ENCODE assay signal across 38 cellular contexts in genomic region chr17:29242790-29243189, GRCh38. TPM values are rescaled to one million over a fixed set of nuclear protein-coding genes. Genes with fewer than 3 reads are reported as not detected.
"Had no signal": no experiment of that assay in that cellular context is flagged by ENCODE, and none has a peak within 500 bp of the region (broad histone marks: within the 10 kb centered on the region; RNA-seq: fewer than 3 reads in every experiment).

No MANE protein-coding gene starts in this region.

- H3K36me3 ChIP-seq: adrenal gland, breast epithelium, SJSA1 had no signal

- ATAC-seq: activated CD4-positive, alpha-beta T cell treated with anti-CD3 and anti-CD28 coated beads for 36 hours; activated CD4-positive, CD25-positive, alpha-beta regulatory T cell treated with anti-CD3 and anti-CD28 coated beads, Interleukin-2, amount 50 U/mL, for 24 hours; activated CD8-positive, alpha-beta T cell treated with anti-CD3 and anti-CD28 coated beads, Interleukin-2, amount 10 ng/mL, durations not matched to agents 7 days and 5 days; body of pancreas; Panc1; WTC11 had no signal

- H3K27me3 Mint-ChIP-seq: activated CD4-positive, alpha-beta T cell treated with anti-CD3 and anti-CD28 coated beads for 36 hours; activated CD4-positive, alpha-beta T cell treated with anti-CD3 and anti-CD28 coated beads, Interleukin-2, amount 10 ng/mL, durations not matched to agents 7 days and 5 days; activated naive CD4-positive, alpha-beta T cell treated with anti-CD3 and anti-CD28 coated beads, Interleukin-2, amount 50 U/mL, for 24 hours; activated T-cell treated with anti-CD3 and anti-CD28 coated beads, Interleukin-2, amount 50 U/mL, for 24 hours had no signal

- DNase-seq: activated CD4-positive, alpha-beta T cell treated with anti-CD3 and anti-CD28 coated beads for 36 hours; activated CD4-positive, alpha-beta T cell treated with anti-CD3 and anti-CD28 coated beads, Interleukin-2, amount 10 ng/mL, durations not matched to agents 7 days and 5 days; activated CD4-positive, alpha-beta T cell treated with anti-CD3 and anti-CD28 coated beads, Interleukin-2, amount 50 U/mL, for 48 hours; activated CD8-positive, alpha-beta T cell treated with anti-CD3 and anti-CD28 coated beads, Interleukin-2, amount 10 ng/mL, durations not matched to agents 7 days and 5 days; activated gamma-delta T cell; activated naive CD4-positive, alpha-beta T cell treated with Interleukin-2 at 50 U/mL for 16 hours; activated T-cell treated with anti-CD3 and anti-CD28 coated beads, Interleukin-2, amount 50 U/mL, for 24 hours; adrenal gland; body of pancreas; Kasumi-1; MM.1S; MV-4-11; NCI-H1092; NCI-H1417; NCI-H146; NCI-H187; NCI-H2029 treated with DMSO at 0.1 percent for 48 hours; NCI-H2107; NCI-H2171; NCI-H2227 treated with DMSO at 0.1 percent for 48 hours; NCI-H446 treated with DMSO at 0.1 percent for 48 hours; NCI-H524; NCI-H69; NCI-H82; SHP77; SK-N-SH had no signal

- H3K9me3 ChIP-seq: adrenal gland, body of pancreas, breast epithelium, SJSA1, SK-N-SH had no signal

- H3K9ac ChIP-seq: SK-N-SH had no signal

- H3K27ac Mint-ChIP-seq: activated CD4-positive, alpha-beta T cell treated with anti-CD3 and anti-CD28 coated beads for 36 hours; activated CD4-positive, alpha-beta T cell treated with anti-CD3 and anti-CD28 coated beads, Interleukin-2, amount 10 ng/mL, durations not matched to agents 7 days and 5 days; activated CD8-positive, alpha-beta T cell treated with anti-CD3 and anti-CD28 coated beads, Interleukin-2, amount 10 ng/mL, durations not matched to agents 7 days and 5 days; activated naive CD4-positive, alpha-beta T cell treated with anti-CD3 and anti-CD28 coated beads, Interleukin-2, amount 50 U/mL, for 24 hours; activated T-cell treated with anti-CD3 and anti-CD28 coated beads, Interleukin-2, amount 50 U/mL, for 24 hours; activated T-helper 2 cell treated with anti-CD3 and anti-CD28 coated beads, Interferon-gamma antibody, Interleukin-2, Interleukin-4, amounts not matched to agents 10 μg/mL and 5 μg/mL and 100 μg/mL, durations not matched to agents 14 hours and 24 hours and 36 hours; T-helper 1 cell treated with Interleukin-12 subunit alpha and Interleukin-12 subunit beta and Interleukin-4 antibody, amounts not matched to agents 30 μg/mL and 1 μg/mL, for 36 hours; T-helper 2 cell treated with Interferon-gamma antibody and Interleukin-4, amounts not matched to agents 5 μg/mL and 100 μg/mL, for 36 hours; WTC11 had no signal

- FAIRE-seq: astrocyte had no signal

- H3K27me3 ChIP-seq: adrenal gland, body of pancreas, breast epithelium, SJSA1 had no signal

- H3K9me3 Mint-ChIP-seq: activated CD4-positive, alpha-beta T cell treated with anti-CD3 and anti-CD28 coated beads, Interleukin-2, amount 10 ng/mL, durations not matched to agents 7 days and 5 days; activated naive CD4-positive, alpha-beta T cell treated with anti-CD3 and anti-CD28 coated beads, Interleukin-2, amount 50 U/mL, for 24 hours; activated T-cell treated with anti-CD3 and anti-CD28 coated beads, Interleukin-2, amount 50 U/mL, for 24 hours; activated T-helper 2 cell treated with anti-CD3 and anti-CD28 coated beads, Interferon-gamma antibody, Interleukin-2, Interleukin-4, amounts not matched to agents 10 μg/mL and 5 μg/mL and 100 μg/mL, durations not matched to agents 14 hours and 24 hours and 36 hours; T-helper 1 cell treated with Interleukin-12 subunit alpha and Interleukin-12 subunit beta and Interleukin-4 antibody, amounts not matched to agents 30 μg/mL and 1 μg/mL, for 36 hours; T-helper 2 cell treated with Interferon-gamma antibody and Interleukin-4, amounts not matched to agents 5 μg/mL and 100 μg/mL, for 36 hours; WTC11 had no signal

- H3K4me3 ChIP-seq: adrenal gland, body of pancreas, breast epithelium, SJSA1 had no signal

- H3K4me3 Mint-ChIP-seq: activated CD4-positive, alpha-beta T cell treated with anti-CD3 and anti-CD28 coated beads for 36 hours; activated CD4-positive, alpha-beta T cell treated with anti-CD3 and anti-CD28 coated beads, Interleukin-2, amount 10 ng/mL, durations not matched to agents 7 days and 5 days; activated CD8-positive, alpha-beta T cell treated with anti-CD3 and anti-CD28 coated beads, Interleukin-2, amount 10 ng/mL, durations not matched to agents 7 days and 5 days; activated naive CD4-positive, alpha-beta T cell treated with anti-CD3 and anti-CD28 coated beads, Interleukin-2, amount 50 U/mL, for 24 hours; activated T-cell treated with anti-CD3 and anti-CD28 coated beads, Interleukin-2, amount 50 U/mL, for 24 hours; T-helper 1 cell treated with Interleukin-12 subunit alpha and Interleukin-12 subunit beta and Interleukin-4 antibody, amounts not matched to agents 30 μg/mL and 1 μg/mL, for 36 hours; T-helper 2 cell treated with Interferon-gamma antibody and Interleukin-4, amounts not matched to agents 5 μg/mL and 100 μg/mL, for 36 hours; WTC11 had no signal

- H3K36me3 Mint-ChIP-seq: activated naive CD4-positive, alpha-beta T cell treated with anti-CD3 and anti-CD28 coated beads, Interleukin-2, amount 50 U/mL, for 24 hours; WTC11 had no signal

- H3K27ac ChIP-seq: adrenal gland, body of pancreas, breast epithelium, SJSA1 had no signal

- H3K4me1 ChIP-seq: body of pancreas, breast epithelium had no signal

RNA-seq across cellular contexts. Expression of gene CRYBA1, which starts 3.9 kb away (rescaled TPM):
- total RNA-seq: activated CD4-positive, alpha-beta T cell treated with anti-CD3 and anti-CD28 coated beads for 36 hours; activated CD4-positive, alpha-beta T cell treated with anti-CD3 and anti-CD28 coated beads, Interleukin-2, amount 10 ng/mL, durations not matched to agents 7 days and 5 days; activated CD8-positive, alpha-beta T cell treated with anti-CD3 and anti-CD28 coated beads, Interleukin-2, amount 10 ng/mL, durations not matched to agents 7 days and 5 days; activated T-helper 2 cell treated with anti-CD3 and anti-CD28 coated beads, Interferon-gamma antibody, Interleukin-2, Interleukin-4, amounts not matched to agents 10 μg/mL and 5 μg/mL and 100 μg/mL, durations not matched to agents 14 hours and 24 hours and 36 hours; adrenal gland; astrocyte; body of pancreas; breast epithelium; cardiac septum; RPMI7951; SJSA1; WTC11 had no signal
- polyA plus RNA-seq: adrenal gland, SK-N-SH had no signal
